Comparison of ENCODE assay signal across 12 cellular contexts in the genomic region with DNA sequence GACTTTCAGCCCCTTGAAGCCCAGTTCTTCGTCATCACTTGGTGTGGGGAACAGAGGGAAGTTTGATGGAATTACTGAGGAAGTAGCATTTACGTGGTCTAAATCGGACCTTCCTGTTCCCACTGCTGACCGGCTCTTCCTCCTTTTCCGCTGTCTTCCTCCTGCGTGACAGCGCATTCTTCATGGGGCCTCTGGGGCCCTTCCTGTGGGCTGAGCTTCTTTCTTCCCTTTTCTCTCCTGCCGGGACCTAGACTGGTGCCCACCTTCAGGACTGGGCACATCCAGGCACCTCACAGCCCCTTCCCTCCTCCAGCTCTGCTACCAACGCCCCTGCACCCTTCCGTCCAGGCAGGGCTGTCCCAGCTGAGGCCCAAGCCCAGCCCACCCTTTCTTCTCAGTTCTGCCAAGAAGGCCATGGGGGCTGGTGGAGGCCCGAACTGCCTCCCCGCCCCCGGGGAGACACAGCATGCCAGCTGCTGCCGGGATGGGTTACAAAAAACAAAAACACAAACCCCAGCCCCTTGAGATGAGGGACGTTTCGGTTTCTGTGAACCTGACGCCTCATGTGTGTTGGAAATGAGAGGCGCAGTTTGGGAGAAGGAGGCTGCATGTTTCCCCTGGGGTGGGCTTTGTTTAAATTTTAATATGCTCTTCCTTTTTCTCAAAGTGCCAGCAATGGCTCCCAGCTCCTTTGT. TPM values are rescaled to one million over a fixed set of nuclear protein-coding genes. Genes with fewer than 3 reads are reported as not detected.
DNase-seq lines count a peak whose midpoint lies in the region; ATAC-seq, FAIRE-seq and TF ChIP-seq lines count a peak whose summit lies in the region.
"Had no signal": no experiment of that assay in that cellular context is flagged by ENCODE, and none has a peak within 500 bp of the region (broad histone marks: within the 10 kb centered on the region; RNA-seq: fewer than 3 reads in every experiment).

No MANE protein-coding gene starts in this region.

- CTCF ChIA-PET in GM12878 (lab: Yijun Ruan, JAX): interaction anchor here (1.2 to 1.6 kb wide), 3 partner anchors 46 to 122 kb away, joined by 3 to 4 read pairs (median 3); no protein-coding TSS in a partner anchor

- SMC1A ChIA-PET in GM12878 (lab: Charles Lee; ENCODE audit: uncharacterized antibody, unreplicated experiment): interaction anchor here (1.5 to 20.0 kb wide), 2 partner anchors 10 to 42 kb away, joined by 4 to 224 read pairs; no protein-coding TSS in a partner anchor

- H3K4me3 ChIP-seq in HL-60 (replicated peaks; ENCODE audit: insufficient read depth, low read length) (no peak overlapping the region), GM12878 (0 out of 2 replicates have a peak overlapping the region, but pooled peaks have one; percentile 29), skin epidermis (no peak overlapping the region)
- H3K4me3 ChIP-seq: SJSA1 had no signal

- H3K4me1 ChIP-seq in GM12878 (ENCODE audit: control insufficient read depth, insufficient read depth, low read length): peaks cover 22% of the 10 kb centered on the region
- H3K4me1 ChIP-seq: SJSA1 had no signal

- 58% methylated on average over 18 of the region's 18 CpGs for WGBS in GM12878 (ENCODE audit: insufficient coverage, insufficient replicate concordance, low lambda C conversion rate, missing lambda C conversion rate)

- H3K36me3 Mint-ChIP-seq in activated T-cell treated with anti-CD3 and anti-CD28 coated beads, Interleukin-2, amount 50 U/mL, for 4 hours (ENCODE audit: insufficient read depth): peaks cover 2% of the 10 kb centered on the region

- peak overlapping the region; percentile 50 for H3K4me2 ChIP-seq in GM12878 (ENCODE audit: control insufficient read depth, insufficient read depth)

- no peaks in the 10 kb centered on the region for H3K9me3 Mint-ChIP-seq in activated T-cell treated with anti-CD3 and anti-CD28 coated beads, Interleukin-2, amount 50 U/mL, for 4 hours
- H3K9me3 Mint-ChIP-seq: IgD-negative memory B cell had no signal

- in situ Hi-C loops in GM12878 (cut with MboI): no loop called here

- intact Hi-C loops in GM12878 (cut with micrococcal nuclease; ENCODE audit: unreplicated experiment): no loop called here

- H3K9me3 ChIP-seq in GM12878 (replicated peaks; ENCODE audit: control insufficient read depth, insufficient read depth, low read length): no peaks in the 10 kb centered on the region
- H3K9me3 ChIP-seq: SJSA1 had no signal

- H3K9ac ChIP-seq in GM12878 (ENCODE audit: control insufficient read depth, insufficient read depth, low read length): peak overlapping the region; percentile 17; the same call in 1 of the 2 replicates

- no peak; the same call in 2 of the 3 replicates for ATAC-seq in GM12878
- no peak for ATAC-seq in GM21825 (IDR thresholded peaks at IDR 0.05; ENCODE audit: unreplicated experiment)
- ATAC-seq in activated T-cell treated with anti-CD3 and anti-CD28 coated beads, Interleukin-2, amount 50 U/mL, for 4 hours: no peak
- no peak for ATAC-seq in GM21528 (IDR thresholded peaks at IDR 0.05; ENCODE audit: low FRiP score, unreplicated experiment)

- peaks cover 54% of the 10 kb centered on the region for H3K79me2 ChIP-seq in GM12878 (ENCODE audit: control insufficient read depth, insufficient read depth, low read length)

- no peak for TF ChIP-seq CTCF in HL-60 (IDR thresholded peaks at IDR 0.05; ENCODE audit: insufficient read depth, low read length)
- TF ChIP-seq CTCF in GM12878 (IDR thresholded peaks at IDR 0.05 in 2 of 3, conservative IDR thresholded peaks at IDR 0.05 in 1 of 3; ENCODE audit: control insufficient read depth in 2 of 3, extremely low read depth in 1 of 3, insufficient read depth in 1 of 3, low read depth in 3 of 3, low read length in 3 of 3): no peak

- no peak for TF ChIP-seq POLR2A in GM12878 (IDR thresholded peaks at IDR 0.05; ENCODE audit: low read depth, low read length)

- no peak overlapping the region for H2AFZ ChIP-seq in GM12878 (ENCODE audit: control insufficient read depth, low read depth, low read length)

- no peak for FAIRE-seq in GM12878 (lab: Jason Lieb, UNC)

- H3K27me3 ChIP-seq in HL-60 (ENCODE audit: insufficient read depth, poor library complexity, severe bottlenecking) (no peaks in the 10 kb centered on the region), GM12878 (replicated peaks in 1 of 2; ENCODE audit: control insufficient read depth in 2 of 2, insufficient read depth in 2 of 2, low read length in 1 of 2) (no peaks in the 10 kb centered on the region)
- H3K27me3 ChIP-seq: SJSA1 had no signal

- RAD21 ChIA-PET in GM12878 (lab: Charles Lee; ENCODE audit: unreplicated experiment): no interaction called here

- BruUV-seq in GM12878 (replicated peaks; lab: Mats Ljungman, UMichigan): no TSS peak

- DNase-seq in HL-60 (ENCODE audit: low read depth in 1 of 2, low spot score in 1 of 2) (peak in 1 of 2 experiments; percentile 74), GM12878 (ENCODE audit: low read depth, low spot score) (no peak), left kidney (ENCODE audit: low read depth, low spot score) (peak; percentile 22), NCI-H2029 (lab: John Stamatoyannopoulos, UW) (no peak)
- DNase-seq in activated T-cell treated with anti-CD3 and anti-CD28 coated beads, Interleukin-2, amount 50 U/mL, for 4 hours: no peak
- DNase-seq: activated CD4-positive, alpha-beta T cell treated with anti-CD3 and anti-CD28 coated beads, Interleukin-2, amount 50 U/mL, for 48 hours; NCI-H2227 treated with DMSO at 0.1 percent for 48 hours had no signal

- no peaks in the 10 kb centered on the region for H4K20me1 ChIP-seq in GM12878 (ENCODE audit: control insufficient read depth, insufficient read depth)

- H3K27me3 Mint-ChIP-seq in activated T-cell treated with anti-CD3 and anti-CD28 coated beads, Interleukin-2, amount 50 U/mL, for 4 hours (ENCODE audit: low read depth): no peaks in the 10 kb centered on the region
- H3K27me3 Mint-ChIP-seq: IgD-negative memory B cell had no signal

- peak overlapping the region; percentile 77 for H3K27ac ChIP-seq in HL-60 (replicated peaks)
- peak overlapping the region; percentile 37; the same call in 1 of the 2 replicates for H3K27ac ChIP-seq in GM12878 (ENCODE audit: control insufficient read depth, insufficient read depth)
- H3K27ac ChIP-seq in skin epidermis: peak overlapping the region in 20 of 21 experiments; percentile 32 to 88 (median 74)
- H3K27ac ChIP-seq: SJSA1 had no signal

- TF ChIP-seq RAD21 in GM12878 (IDR thresholded peaks at IDR 0.05; ENCODE audit: insufficient read depth, low read depth, low read length): no peak

- TF ChIP-seq EP300 in GM12878 (IDR thresholded peaks at IDR 0.05; ENCODE audit: borderline replicate concordance in 1 of 2, control insufficient read depth in 1 of 2, low read depth in 2 of 2, low read length in 2 of 2): no peak

- POLR2A ChIA-PET in GM12878 (lab: Charles Lee): interaction anchor here (0.5 kb wide), 1 partner anchor 906 kb away, joined by 7 read pairs; no protein-coding TSS in a partner anchor

- H3K4me3 Mint-ChIP-seq in activated T-cell treated with anti-CD3 and anti-CD28 coated beads, Interleukin-2, amount 50 U/mL, for 4 hours: no peak overlapping the region

- no peaks in the 10 kb centered on the region; a peak in 2 of 4 replicates for H3K36me3 ChIP-seq in GM12878 (ENCODE audit: control insufficient read depth in 2 of 2, insufficient read depth in 2 of 2, low read length in 1 of 2)
- H3K36me3 ChIP-seq: SJSA1 had no signal

- H3K4me1 Mint-ChIP-seq in activated T-cell treated with anti-CD3 and anti-CD28 coated beads, Interleukin-2, amount 50 U/mL, for 4 hours (ENCODE audit: low read depth): peaks cover 37% of the 10 kb centered on the region

TF ChIP-seq in GM12878, 131 proteins besides CTCF, POLR2A, EP300 and RAD21 (continues in another document):
- no peak for TF ChIP-seq TCF12 (IDR thresholded peaks at IDR 0.05; ENCODE audit: low read depth, low read length)

RNA-seq across cellular contexts. Expression of a gene that starts 19.1 kb away (rescaled TPM):
- total RNA-seq in GM12878 (2013; cell fraction: nucleolus; rRNA removed): 34.7 and 37.4 TPM in 2 replicates
- total RNA-seq in GM12878 (2014; rRNA removed) (17.3 and 23.0 TPM in 2 replicates), GM12878 (2014; rRNA removed; fragmentation: Illumina TruSeq; extraction: Trizol) (11.3 and 13.7 TPM in 2 replicates), GM12878 (2021) (31.5 and 43.5 TPM in 2 replicates)
- 3.8 TPM for polyA plus RNA-seq in GM12878 (2011; ENCODE audit: low read depth)
- polyA plus RNA-seq in GM12878 (2011; rRNA removed) (4.0 and 6.6 TPM in 2 replicates), GM12878 (2014; fragmentation: Illumina TruSeq; extraction: Trizol) (3.6 and 13.1 TPM in 2 replicates), GM12878 (2014; fragmentation: Nextera tagmentation; extraction: Ambion mirVana) (1 to 10 TPM; 1.4 to 4.5 TPM), GM12878 (2014; rRNA removed) (13.5 and 16.7 TPM in 2 replicates), GM12878 (2016; fragmentation: Nextera tagmentation; extraction: Ambion mirVana) (1 to 10 TPM; 4.1 to 5.1 TPM)
- 9.5 and 10.0 TPM in 2 replicates for polyA plus RNA-seq in GM12878 (2011; cell fraction: cytosol; rRNA removed)
- polyA plus RNA-seq in GM12878 (2011; cell fraction: nucleus; rRNA removed): 11.6 and 18.2 TPM in 2 replicates
- 7.9 and 10.4 TPM in 2 replicates for polyA plus RNA-seq in GM12878 (2012)
- polyA minus RNA-seq in GM12878 (2011; rRNA and poly(A)+ RNA removed): 11.6 and 19.6 TPM in 2 replicates
- 14.3 and 15.8 TPM in 2 replicates for polyA minus RNA-seq in GM12878 (2011; cell fraction: cytosol; rRNA and poly(A)+ RNA removed)
- 5.4 and 10.0 TPM in 2 replicates for polyA minus RNA-seq in GM12878 (2011; cell fraction: nucleus; rRNA and poly(A)+ RNA removed)
- 10 to 100 TPM; 21.7 to 28.2 (median 25.0) TPM for total RNA-seq in activated T-cell treated with anti-CD3 and anti-CD28 coated beads, Interleukin-2, amount 50 U/mL, for 4 hours
